In the genomic region with DNA sequence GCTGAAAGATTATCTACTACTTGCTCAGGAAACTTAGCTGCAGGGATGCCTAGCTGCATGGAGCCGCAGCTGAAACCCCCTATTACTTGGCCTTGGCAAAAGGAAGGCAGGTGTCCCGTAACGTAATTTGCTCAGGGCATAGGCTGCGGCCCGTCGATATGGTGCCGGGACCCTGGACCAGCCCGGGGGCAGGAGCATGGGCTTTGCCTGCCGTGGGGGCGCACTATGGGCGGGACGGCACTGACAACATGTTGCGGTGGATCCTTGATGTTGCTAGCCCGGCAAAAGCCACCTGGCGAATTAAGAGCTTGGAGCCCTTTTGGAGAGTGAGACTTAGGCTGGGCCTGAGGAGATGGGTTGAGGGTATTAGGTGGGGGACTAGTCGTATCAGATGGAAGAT, we compare ENCODE assay signal across 24 cellular contexts.
"Had no signal": no experiment of that assay in that cellular context is flagged by ENCODE, and none has a peak within 500 bp of the region (broad histone marks: within the 10 kb centered on the region; RNA-seq: fewer than 3 reads in every experiment).

No MANE protein-coding gene starts in this region.

- H3K4me1 ChIP-seq: colonic mucosa, esophagus muscularis mucosa, esophagus squamous epithelium, foreskin keratinocyte, gastrocnemius medialis, gastroesophageal sphincter, heart left ventricle had no signal

- H3K36me3 ChIP-seq: colonic mucosa, esophagus muscularis mucosa, esophagus squamous epithelium, gastrocnemius medialis, gastroesophageal sphincter, heart left ventricle had no signal

- H3K4me3 Mint-ChIP-seq: dendritic cell treated with granulocyte-macrophage colony-stimulating factor and Interleukin-4, amounts not matched to agents 40 ng/mL and 50 ng/mL, for 4 days; effector memory CD8-positive, alpha-beta T cell; endodermal cell had no signal

- DNase-seq: colonic mucosa; cortex of kidney; dermis blood vessel endothelial cell; dorsolateral prefrontal cortex; effector CD4-positive, alpha-beta T cell; effector CD8-positive, alpha-beta T cell; effector memory CD4-positive, alpha-beta T cell; effector memory CD8-positive, alpha-beta T cell; endodermal cell; erythroblast; esophagus squamous epithelium; foreskin fibroblast; foreskin keratinocyte; foreskin melanocyte; gastrocnemius medialis; glutamatergic neuron; head of caudate nucleus; heart left ventricle had no signal

- H3K4me3 ChIP-seq: colonic mucosa, coronary artery, dorsolateral prefrontal cortex, esophagus muscularis mucosa, esophagus squamous epithelium, gastrocnemius medialis, gastroesophageal sphincter, heart left ventricle had no signal

- H3K27me3 ChIP-seq: colonic mucosa, dorsolateral prefrontal cortex, esophagus muscularis mucosa, esophagus squamous epithelium, foreskin keratinocyte, gastrocnemius medialis, gastroesophageal sphincter, heart left ventricle had no signal

- H3K4me1 Mint-ChIP-seq: endodermal cell had no signal

- H3K27ac Mint-ChIP-seq: dendritic cell treated with granulocyte-macrophage colony-stimulating factor and Interleukin-4, amounts not matched to agents 40 ng/mL and 50 ng/mL, for 4 days; effector memory CD8-positive, alpha-beta T cell; endodermal cell had no signal

- H3K27me3 Mint-ChIP-seq: dendritic cell treated with granulocyte-macrophage colony-stimulating factor and Interleukin-4, amounts not matched to agents 40 ng/mL and 50 ng/mL, for 4 days had no signal

- H3K9me3 ChIP-seq: colonic mucosa, gastrocnemius medialis had no signal

- H3K27ac ChIP-seq: colonic mucosa, coronary artery, dorsolateral prefrontal cortex, epithelial cell of prostate, esophagus muscularis mucosa, esophagus squamous epithelium, foreskin keratinocyte, gastrocnemius medialis, gastroesophageal sphincter, heart left ventricle had no signal

- ATAC-seq: effector memory CD8-positive, alpha-beta T cell; esophagus mucosa; foreskin keratinocyte; gastrocnemius medialis; gastroesophageal sphincter; heart left ventricle had no signal
